ENCODE assay signal across 2 cellular contexts in genomic region chr14:69055125-69055524, GRCh38.
TF ChIP-seq lines count a peak whose summit lies in the region.

No MANE protein-coding gene starts in this region.

TF ChIP-seq in SK-N-SH, 30 proteins besides CTCF, POLR2A, EP300 and RAD21 (continued from another document):
- TF ChIP-seq IRF3 (IDR thresholded peaks at IDR 0.05; ENCODE audit: low read depth, low read length) (no peak), JUND (IDR thresholded peaks at IDR 0.05) (peak; percentile 55), USF2 (IDR thresholded peaks at IDR 0.05; ENCODE audit: borderline replicate concordance, low read depth, low read length) (no peak), RXRA (IDR thresholded peaks at IDR 0.05; ENCODE audit: borderline replicate concordance, low read depth) (peak; percentile 61; the same call in 1 of the 2 replicates), TCF12 (IDR thresholded peaks at IDR 0.05) (peak; percentile 28; the same call in 1 of the 2 replicates)

TF ChIP-seq in HEK293T, 16 proteins besides CTCF, POLR2A, EP300 and RAD21 (continued from another document):
- TF ChIP-seq HDGF (IDR thresholded peaks at IDR 0.05; ENCODE audit: borderline replicate concordance) = no peak
- no peak for TF ChIP-seq ARNT (IDR thresholded peaks at IDR 0.05)
